In the genomic region with DNA sequence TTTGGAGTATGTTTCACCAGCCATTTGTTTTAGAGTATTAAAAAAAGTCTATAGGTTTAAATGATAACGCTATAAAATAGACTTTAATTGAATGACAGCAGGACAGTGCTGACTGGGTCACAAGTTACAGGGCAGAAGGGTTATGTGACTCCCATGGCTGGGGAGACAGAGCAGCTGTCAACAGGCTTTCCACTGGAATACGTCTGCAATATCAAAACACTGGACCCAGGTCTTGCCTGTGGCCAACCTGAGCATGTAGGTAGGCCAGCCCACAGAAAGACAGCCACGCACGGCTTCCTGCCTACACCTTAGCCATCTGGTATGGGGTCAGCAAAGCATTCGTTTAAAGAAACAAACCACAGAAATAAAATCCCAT, we compare ENCODE assay signal across 26 cellular contexts.
DNase-seq lines count a peak whose midpoint lies in the region; ATAC-seq and TF ChIP-seq lines count a peak whose summit lies in the region.
"Had no signal": no experiment of that assay in that cellular context is flagged by ENCODE, and none has a peak within 500 bp of the region (broad histone marks: within the 10 kb centered on the region; RNA-seq: fewer than 3 reads in every experiment).

No MANE protein-coding gene starts in this region.

- H2AK5ac ChIP-seq in mesendoderm (ENCODE audit: low read length) = no peak overlapping the region

- no peaks in the 10 kb centered on the region for H3K27me3 ChIP-seq in OCI-LY1 (ENCODE audit: insufficient read depth, low read length)
- H3K27me3 ChIP-seq in skeletal muscle tissue (ENCODE audit: control insufficient read depth in 3 of 3, insufficient read depth in 3 of 3, low read length in 3 of 3) = no peaks in the 10 kb centered on the region
- no peaks in the 10 kb centered on the region for H3K27me3 ChIP-seq in mesendoderm (ENCODE audit: insufficient read depth, low read length, poor library complexity)

- no peak overlapping the region for H2BK5ac ChIP-seq in mesendoderm (ENCODE audit: low read length)

- no CpG with 5 or more reads among the region's 5 CpGs for WGBS in mesendoderm (ENCODE audit: extremely low coverage, insufficient coverage, low lambda C conversion rate)

- H3K4ac ChIP-seq in mesendoderm (ENCODE audit: low read depth, low read length) = no peak overlapping the region

- no peak overlapping the region; the same call in 1 of the 2 replicates for H3K9ac ChIP-seq in OCI-LY1 (ENCODE audit: low read length)
- H3K9ac ChIP-seq in skeletal muscle tissue (ENCODE audit: low read depth in 1 of 3, low read length in 3 of 3) = peak overlapping the region in 2 of 3 donors; percentile 0 to 78
- no peak overlapping the region for H3K9ac ChIP-seq in mesendoderm (ENCODE audit: low read length)
- H3K9ac ChIP-seq: GM23248 had no signal

- H3K9me3 ChIP-seq in OCI-LY1 (ENCODE audit: low read length) (no peaks in the 10 kb centered on the region), skeletal muscle tissue (ENCODE audit: control insufficient read depth in 3 of 3, low read length in 3 of 3) (no peaks in the 10 kb centered on the region)

- TF ChIP-seq CTCF in OCI-LY1 (IDR thresholded peaks at IDR 0.05; ENCODE audit: low read length) = no peak

- no peak overlapping the region for H3K18ac ChIP-seq in mesendoderm (ENCODE audit: low read length)

- H3F3A ChIP-seq in OCI-LY1 (ENCODE audit: insufficient read depth, low read length) = no peaks in the 10 kb centered on the region

- H3K27ac ChIP-seq in OCI-LY1 (ENCODE audit: low read depth, low read length, poor library complexity, severe bottlenecking) = peak overlapping the region; percentile 73
- H3K27ac ChIP-seq in skeletal muscle tissue (ENCODE audit: low read depth, low read length) = peak overlapping the region; percentile 69
- H3K27ac ChIP-seq in mesendoderm (ENCODE audit: low read depth, low read length) = no peak overlapping the region
- H3K27ac ChIP-seq: GM23248 had no signal

- no peak overlapping the region for H3K23ac ChIP-seq in mesendoderm (ENCODE audit: low read length)

- no peaks in the 10 kb centered on the region for H4K20me1 ChIP-seq in OCI-LY1 (ENCODE audit: insufficient read depth, low read length)

- H3K56ac ChIP-seq in mesendoderm (ENCODE audit: low read length) = no peak overlapping the region

- no peak overlapping the region for H2AFZ ChIP-seq in OCI-LY1 (ENCODE audit: low read length)
- H2AFZ ChIP-seq: GM23248 had no signal

- H3K79me2 ChIP-seq in OCI-LY1 (ENCODE audit: insufficient read depth, low read length) (no peaks in the 10 kb centered on the region), mesendoderm (ENCODE audit: control insufficient read depth, insufficient read depth, low read length) (no peaks in the 10 kb centered on the region)

- DNase-seq in left ventricle myocardium superior = no peak
- DNase-seq in mesendoderm = no peak
- DNase-seq in NCI-H1417 (lab: John Stamatoyannopoulos, UW) = no peak
- DNase-seq in NCI-H146 (lab: John Stamatoyannopoulos, UW) = no peak
- DNase-seq: activated T-cell treated with anti-CD3 and anti-CD28 coated beads, Interleukin-2, amount 50 U/mL, for 24 hours; AML-193; aorta; Calu3; cerebellar nuclear complex; EL; erythroblast; foreskin melanocyte; GM23248; kidney glomerular epithelial cell; midbrain; NCI-H187; NCI-H226; stimulated activated CD4-positive, alpha-beta T cell treated with anti-CD3 and anti-CD28 coated beads, Interleukin-2, amount 100 ng/mL, for 48 hours; T1000; trophoblast cell had no signal

- H2BK120ac ChIP-seq in mesendoderm (ENCODE audit: low read depth, low read length) = no peak overlapping the region

- H3K4me3 ChIP-seq in OCI-LY1 (ENCODE audit: low read depth, low read length, poor library complexity, severe bottlenecking) = no peak overlapping the region
- no peak overlapping the region for H3K4me3 ChIP-seq in skeletal muscle tissue (ENCODE audit: low read length in 3 of 3)
- no peak overlapping the region for H3K4me3 ChIP-seq in mesendoderm (ENCODE audit: low read length)
- H3K4me3 ChIP-seq: GM23248, smooth muscle cell had no signal

- intact Hi-C loops in left ventricle myocardium superior (cut with micrococcal nuclease) = no loop called here

- no peak overlapping the region for H4K5ac ChIP-seq in mesendoderm (ENCODE audit: low read length)

- ATAC-seq in GM19438 (IDR thresholded peaks at IDR 0.05; ENCODE audit: low read depth, unreplicated experiment) = peak; percentile 26
- ATAC-seq in left ventricle myocardium superior = peak; percentile 55
- ATAC-seq: activated CD8-positive, alpha-beta T cell treated with anti-CD3 and anti-CD28 coated beads, Interleukin-2, amount 10 ng/mL, durations not matched to agents 7 days and 5 days; SK-N-SH treated with all-trans-retinoic acid at 6 μM for 48 hours had no signal

- H3K4me1 ChIP-seq in OCI-LY1 (ENCODE audit: insufficient read depth, low read length, severe bottlenecking) (peaks cover 30% of the 10 kb centered on the region), skeletal muscle tissue (ENCODE audit: control insufficient read depth in 3 of 3, insufficient read depth in 3 of 3, low read length in 3 of 3) (peaks cover 37 to 72% (median 57%) of the 10 kb centered on the region in 3 donors), mesendoderm (ENCODE audit: control insufficient read depth, low read depth, low read length) (no peaks in the 10 kb centered on the region)

- no peaks in the 10 kb centered on the region for H3K79me1 ChIP-seq in mesendoderm (ENCODE audit: low read length)

- no peaks in the 10 kb centered on the region for H3K9me2 ChIP-seq in OCI-LY1 (ENCODE audit: low read depth, low read length)

- no peak overlapping the region for H2BK15ac ChIP-seq in mesendoderm (replicated peaks; ENCODE audit: low read depth)

- H3K36me3 ChIP-seq in OCI-LY1 (ENCODE audit: insufficient read depth, low read length) = peaks cover 56% of the 10 kb centered on the region; the same call in 1 of the 2 replicates
- peaks cover 19 to 44% (median 25%) of the 10 kb centered on the region in 3 donors for H3K36me3 ChIP-seq in skeletal muscle tissue (ENCODE audit: control insufficient read depth in 3 of 3, insufficient read depth in 3 of 3, low read length in 3 of 3)
- H3K36me3 ChIP-seq in mesendoderm (ENCODE audit: control insufficient read depth, insufficient read depth, low read length) = no peaks in the 10 kb centered on the region

- peak overlapping the region; percentile 7; the same call in 1 of the 2 replicates for H3K4me2 ChIP-seq in OCI-LY1 (ENCODE audit: low read length)
- H3K4me2 ChIP-seq in mesendoderm (ENCODE audit: low read length) = no peak overlapping the region
- H3K4me2 ChIP-seq: smooth muscle cell had no signal

- no peak overlapping the region for H4K8ac ChIP-seq in mesendoderm (ENCODE audit: low read depth, low read length)

Comparison
In these comparisons a context has a peak if more than half of its experiments do, and no peak if none do; other contexts are left out.
1. H3K9ac ChIP-seq: peak in skeletal muscle tissue (2 of 3); none in OCI-LY1 (single experiment) and mesendoderm (single experiment).